In genomic region chr1:24082372-24082771, GRCh38 we compare ENCODE assay signal across 31 cellular contexts. TPM values are rescaled to one million over a fixed set of nuclear protein-coding genes. Genes with fewer than 3 reads are reported as not detected.
"Had no signal": no experiment of that assay in that cellular context is flagged by ENCODE, and none has a peak within 500 bp of the region (broad histone marks: within the 10 kb centered on the region; RNA-seq: fewer than 3 reads in every experiment).

No MANE protein-coding gene starts in this region.

- DNase-seq: activated CD4-positive, alpha-beta memory T cell treated with anti-CD3 and anti-CD28 coated beads for 36 hours; activated CD4-positive, alpha-beta T cell treated with anti-CD3 and anti-CD28 coated beads for 36 hours; activated CD4-positive, alpha-beta T cell treated with anti-CD3 and anti-CD28 coated beads, Interleukin-2, amount 10 ng/mL, durations not matched to agents 24 days and 14 days; activated CD4-positive, CD25-positive, alpha-beta regulatory T cell; activated CD4-positive, CD25-positive, alpha-beta regulatory T cell treated with anti-CD3 and anti-CD28 coated beads, Interleukin-2, amount 50 U/mL, for 72 hours; activated CD8-positive, alpha-beta memory T cell treated with anti-CD3 and anti-CD28 coated beads, Interleukin-2, amount 10 ng/mL, durations not matched to agents 7 days and 5 days; activated CD8-positive, alpha-beta memory T cell treated with anti-CD3 and anti-CD28 coated beads, Interleukin-2, amount 50 U/mL, for 4 hours; activated CD8-positive, alpha-beta T cell treated with anti-CD3 and anti-CD28 coated beads, Interleukin-2, amount 10 ng/mL, durations not matched to agents 7 days and 5 days; activated gamma-delta T cell; activated naive CD4-positive, alpha-beta T cell; activated naive CD4-positive, alpha-beta T cell treated with anti-CD3 and anti-CD28 coated beads, Interleukin-2, amount 10 ng/mL, durations not matched to agents 7 days and 5 days; activated naive CD8-positive, alpha-beta T cell treated with anti-CD3 and anti-CD28 coated beads, Interleukin-2, amount 10 ng/mL, durations not matched to agents 7 days and 5 days; activated T-cell treated with anti-CD3 and anti-CD28 coated beads, Interleukin-2, amount 50 U/mL, for 1 hour; activated T-cell treated with anti-CD3 and anti-CD28 coated beads, Interleukin-2, amount 50 U/mL, for 48 hours; cortex of kidney; dermis blood vessel endothelial cell; effector CD4-positive, alpha-beta T cell; effector memory CD8-positive, alpha-beta T cell; erythroblast; foreskin keratinocyte; T-helper 2 cell had no signal

- H3K36me3 Mint-ChIP-seq: activated CD4-positive, alpha-beta memory T cell treated with anti-CD3 and anti-CD28 coated beads for 36 hours; activated CD8-positive, alpha-beta memory T cell treated with anti-CD3 and anti-CD28 coated beads, Interleukin-2, amount 10 ng/mL, durations not matched to agents 7 days and 5 days; activated naive CD4-positive, alpha-beta T cell treated with anti-CD3 and anti-CD28 coated beads, Interleukin-2, amount 10 ng/mL, durations not matched to agents 7 days and 5 days; activated naive CD4-positive, alpha-beta T cell treated with anti-CD3 and anti-CD28 coated beads, Interleukin-2, amount 50 U/mL, for 72 hours; activated naive CD8-positive, alpha-beta T cell treated with anti-CD3 and anti-CD28 coated beads, Interleukin-2, amount 10 ng/mL, durations not matched to agents 7 days and 5 days; brain had no signal

- H3K4me1 Mint-ChIP-seq: activated CD4-positive, alpha-beta T cell treated with anti-CD3 and anti-CD28 coated beads for 36 hours; activated CD4-positive, alpha-beta T cell treated with anti-CD3 and anti-CD28 coated beads, Interleukin-2, amount 10 ng/mL, durations not matched to agents 24 days and 14 days; activated CD8-positive, alpha-beta memory T cell treated with anti-CD3 and anti-CD28 coated beads, Interleukin-2, amount 10 ng/mL, durations not matched to agents 7 days and 5 days; activated naive CD4-positive, alpha-beta T cell treated with anti-CD3 and anti-CD28 coated beads, Interleukin-2, amount 10 ng/mL, durations not matched to agents 7 days and 5 days; activated naive CD8-positive, alpha-beta T cell treated with anti-CD3 and anti-CD28 coated beads, Interleukin-2, amount 10 ng/mL, durations not matched to agents 7 days and 5 days; brain had no signal

- H3K4me3 Mint-ChIP-seq: activated CD4-positive, alpha-beta memory T cell treated with anti-CD3 and anti-CD28 coated beads for 36 hours; activated CD4-positive, alpha-beta T cell treated with anti-CD3 and anti-CD28 coated beads for 36 hours; activated CD4-positive, alpha-beta T cell treated with anti-CD3 and anti-CD28 coated beads, Interleukin-2, amount 10 ng/mL, durations not matched to agents 24 days and 14 days; activated CD8-positive, alpha-beta memory T cell treated with anti-CD3 and anti-CD28 coated beads, Interleukin-2, amount 10 ng/mL, durations not matched to agents 7 days and 5 days; activated CD8-positive, alpha-beta T cell treated with anti-CD3 and anti-CD28 coated beads, Interleukin-2, amount 10 ng/mL, durations not matched to agents 7 days and 5 days; activated naive CD4-positive, alpha-beta T cell treated with anti-CD3 and anti-CD28 coated beads, Interleukin-2, amount 10 ng/mL, durations not matched to agents 7 days and 5 days; activated naive CD8-positive, alpha-beta T cell treated with anti-CD3 and anti-CD28 coated beads, Interleukin-2, amount 10 ng/mL, durations not matched to agents 7 days and 5 days; activated T-helper 1 cell treated with anti-CD3 and anti-CD28 coated beads, Interleukin-12 subunit alpha, Interleukin-12 subunit beta, Interleukin-2, Interleukin-4 antibody, amounts not matched to agents 30 ng/mL and 10 ng/mL and 1 ng/mL, durations not matched to agents 14 hours and 24 hours and 36 hours; brain; effector memory CD8-positive, alpha-beta T cell had no signal

- H3K4me3 ChIP-seq: ascending aorta, breast epithelium, cardiac muscle cell, esophagus muscularis mucosa, gastroesophageal sphincter had no signal

- H3K27ac Mint-ChIP-seq: activated CD4-positive, alpha-beta memory T cell treated with anti-CD3 and anti-CD28 coated beads for 36 hours; activated CD4-positive, alpha-beta T cell treated with anti-CD3 and anti-CD28 coated beads for 36 hours; activated CD4-positive, alpha-beta T cell treated with anti-CD3 and anti-CD28 coated beads, Interleukin-2, amount 10 ng/mL, durations not matched to agents 24 days and 14 days; activated CD8-positive, alpha-beta memory T cell treated with anti-CD3 and anti-CD28 coated beads, Interleukin-2, amount 10 ng/mL, durations not matched to agents 7 days and 5 days; activated CD8-positive, alpha-beta T cell treated with anti-CD3 and anti-CD28 coated beads, Interleukin-2, amount 10 ng/mL, durations not matched to agents 7 days and 5 days; activated naive CD4-positive, alpha-beta T cell treated with anti-CD3 and anti-CD28 coated beads, Interleukin-2, amount 10 ng/mL, durations not matched to agents 7 days and 5 days; activated naive CD4-positive, alpha-beta T cell treated with anti-CD3 and anti-CD28 coated beads, Interleukin-2, amount 50 U/mL, for 72 hours; activated naive CD8-positive, alpha-beta T cell treated with anti-CD3 and anti-CD28 coated beads, Interleukin-2, amount 10 ng/mL, durations not matched to agents 7 days and 5 days; activated T-helper 1 cell treated with anti-CD3 and anti-CD28 coated beads, Interleukin-12 subunit alpha, Interleukin-12 subunit beta, Interleukin-2, Interleukin-4 antibody, amounts not matched to agents 30 ng/mL and 10 ng/mL and 1 ng/mL, durations not matched to agents 14 hours and 24 hours and 36 hours; brain; effector memory CD8-positive, alpha-beta T cell had no signal

- H3K27me3 Mint-ChIP-seq: activated CD4-positive, alpha-beta T cell treated with anti-CD3 and anti-CD28 coated beads, Interleukin-2, amount 10 ng/mL, durations not matched to agents 24 days and 14 days had no signal

- H3K9me3 ChIP-seq: ascending aorta, breast epithelium, esophagus muscularis mucosa, gastroesophageal sphincter had no signal

- H3K9me3 Mint-ChIP-seq: activated CD4-positive, alpha-beta memory T cell treated with anti-CD3 and anti-CD28 coated beads for 36 hours; activated CD4-positive, alpha-beta T cell treated with anti-CD3 and anti-CD28 coated beads, Interleukin-2, amount 10 ng/mL, durations not matched to agents 24 days and 14 days; activated naive CD4-positive, alpha-beta T cell treated with anti-CD3 and anti-CD28 coated beads, Interleukin-2, amount 10 ng/mL, durations not matched to agents 7 days and 5 days; activated naive CD4-positive, alpha-beta T cell treated with anti-CD3 and anti-CD28 coated beads, Interleukin-2, amount 50 U/mL, for 72 hours; activated naive CD8-positive, alpha-beta T cell treated with anti-CD3 and anti-CD28 coated beads, Interleukin-2, amount 10 ng/mL, durations not matched to agents 7 days and 5 days; activated T-helper 1 cell treated with anti-CD3 and anti-CD28 coated beads, Interleukin-12 subunit alpha, Interleukin-12 subunit beta, Interleukin-2, Interleukin-4 antibody, amounts not matched to agents 30 ng/mL and 10 ng/mL and 1 ng/mL, durations not matched to agents 14 hours and 24 hours and 36 hours; effector memory CD8-positive, alpha-beta T cell had no signal

- H3K36me3 ChIP-seq: ascending aorta, breast epithelium, cardiac muscle cell, gastroesophageal sphincter had no signal

- H3K27me3 ChIP-seq: ascending aorta, breast epithelium, cardiac muscle cell, esophagus muscularis mucosa, gastroesophageal sphincter had no signal

- H3K27ac ChIP-seq: ascending aorta, breast epithelium, cardiac muscle cell, esophagus muscularis mucosa, foreskin keratinocyte, gastroesophageal sphincter had no signal

- ATAC-seq: activated CD4-positive, alpha-beta T cell treated with anti-CD3 and anti-CD28 coated beads for 36 hours; activated CD8-positive, alpha-beta memory T cell treated with anti-CD3 and anti-CD28 coated beads, Interleukin-2, amount 10 ng/mL, durations not matched to agents 7 days and 5 days; activated CD8-positive, alpha-beta T cell treated with anti-CD3 and anti-CD28 coated beads, Interleukin-2, amount 10 ng/mL, durations not matched to agents 7 days and 5 days; activated naive CD4-positive, alpha-beta T cell treated with anti-CD3 and anti-CD28 coated beads, Interleukin-2, amount 50 U/mL, for 72 hours; effector memory CD8-positive, alpha-beta T cell; foreskin keratinocyte; gastroesophageal sphincter had no signal

- H3K4me1 ChIP-seq: ascending aorta, breast epithelium, foreskin keratinocyte, gastroesophageal sphincter had no signal

RNA-seq across cellular contexts. Expression of gene MYOM3, which starts 29.6 kb away (rescaled TPM):
- total RNA-seq: activated CD4-positive, alpha-beta memory T cell treated with anti-CD3 and anti-CD28 coated beads for 36 hours; activated CD4-positive, alpha-beta T cell treated with anti-CD3 and anti-CD28 coated beads for 36 hours; activated CD4-positive, alpha-beta T cell treated with anti-CD3 and anti-CD28 coated beads, Interleukin-2, amount 10 ng/mL, durations not matched to agents 24 days and 14 days; activated CD8-positive, alpha-beta memory T cell treated with anti-CD3 and anti-CD28 coated beads for 36 hours; activated CD8-positive, alpha-beta memory T cell treated with anti-CD3 and anti-CD28 coated beads, Interleukin-2, amount 10 ng/mL, durations not matched to agents 7 days and 5 days; activated CD8-positive, alpha-beta T cell treated with anti-CD3 and anti-CD28 coated beads, Interleukin-2, amount 10 ng/mL, durations not matched to agents 7 days and 5 days; activated naive CD4-positive, alpha-beta T cell treated with anti-CD3 and anti-CD28 coated beads, Interleukin-2, amount 50 U/mL, for 72 hours; activated naive CD8-positive, alpha-beta T cell treated with anti-CD3 and anti-CD28 coated beads, Interleukin-2, amount 10 ng/mL, durations not matched to agents 7 days and 5 days; activated T-helper 1 cell treated with anti-CD3 and anti-CD28 coated beads, Interleukin-12 subunit alpha, Interleukin-12 subunit beta, Interleukin-2, Interleukin-4 antibody, amounts not matched to agents 30 ng/mL and 10 ng/mL and 1 ng/mL, durations not matched to agents 14 hours and 24 hours and 36 hours; dermis blood vessel endothelial cell; T-helper 1 cell treated with Interleukin-12 subunit alpha and Interleukin-12 subunit beta and Interleukin-4 antibody, amounts not matched to agents 30 ng/mL and 1 ng/mL, for 36 hours had no signal
- polyA plus RNA-seq: cardiac muscle cell had no signal
